8 cellular contexts compared by ENCODE assay signal in the genomic region with DNA sequence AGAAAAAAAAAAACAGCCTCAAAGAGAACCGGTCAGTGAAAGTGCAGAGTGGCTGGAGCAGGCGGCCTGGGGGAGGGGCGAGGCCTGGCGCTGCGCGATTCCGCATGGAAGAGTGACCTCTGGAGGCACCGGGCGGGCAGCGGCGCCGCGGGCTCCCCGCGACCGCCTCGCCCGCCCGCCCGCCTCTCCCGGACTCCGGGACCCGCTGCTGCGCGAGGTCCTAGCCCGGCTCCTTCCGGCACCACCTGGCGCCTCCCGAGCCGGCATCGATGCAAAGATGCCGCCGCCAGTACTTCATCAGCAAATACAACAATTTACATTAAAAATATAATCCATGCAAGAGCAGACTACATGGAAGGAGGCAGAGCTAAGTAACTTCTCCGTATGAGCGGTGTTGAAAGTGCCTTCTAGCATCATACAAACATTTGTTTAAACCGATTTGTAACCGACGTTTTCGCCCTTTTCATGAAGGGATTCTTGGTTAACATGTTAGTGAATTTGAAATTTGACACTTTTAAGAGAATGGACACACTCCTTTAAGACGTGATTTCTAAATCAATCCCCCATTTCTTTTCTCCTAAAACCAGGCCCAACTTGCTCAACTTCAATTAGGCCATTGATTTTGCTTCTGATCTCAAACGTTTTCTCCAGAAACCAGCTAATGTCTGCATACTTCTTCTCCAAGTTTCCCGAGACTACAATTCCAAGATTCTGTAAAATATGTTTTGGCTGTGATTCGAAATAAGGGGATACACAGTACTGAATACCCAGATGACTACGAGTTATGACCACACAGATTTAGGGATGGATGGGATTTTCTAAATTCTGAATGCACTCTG.
DNase-seq lines count a peak whose midpoint lies in the region; ATAC-seq and TF ChIP-seq lines count a peak whose summit lies in the region.

No MANE protein-coding gene starts in this region.

- H3K4me3 ChIP-seq in cardiac fibroblast (replicated peaks in 1 of 2; ENCODE audit: low read depth in 2 of 2, low read length in 2 of 2) (peak overlapping the region; percentile 68 to 81), iPS-20b (ENCODE audit: low read length) (peak overlapping the region; percentile 75), retinal pigment epithelial cell (ENCODE audit: low read length) (peak overlapping the region; percentile 85)

- no peaks in the 10 kb centered on the region for H3K9me3 ChIP-seq in iPS-20b (ENCODE audit: insufficient read depth, low read depth, low read length)

- H3K36me3 ChIP-seq in iPS-20b (ENCODE audit: insufficient read depth, low read depth, low read length) = no peaks in the 10 kb centered on the region

- peak; percentile 73 for DNase-seq in DMS53 (lab: John Stamatoyannopoulos, UW)
- DNase-seq in HuH-7.5 (ENCODE audit: low spot score) = peak; percentile 75
- DNase-seq in SHP77 treated with DMSO at 0.1 percent for 48 hours (lab: John Stamatoyannopoulos, UW) = peak; percentile 66
- DNase-seq in cardiac fibroblast (ENCODE audit: low read depth in 2 of 2) = peak; percentile 83 to 88
- DNase-seq in retinal pigment epithelial cell (ENCODE audit: low read depth) = no peak
- no peak for DNase-seq in NK-92 (lab: John Stamatoyannopoulos, UW; ENCODE audit: unreplicated experiment)

- H3K27me3 ChIP-seq in iPS-20b (ENCODE audit: insufficient read depth, low read length) = peaks cover 50% of the 10 kb centered on the region

- peaks cover 44% of the 10 kb centered on the region for H3K4me1 ChIP-seq in iPS-20b (ENCODE audit: insufficient read depth, low read length)

- ATAC-seq in HG02938 (IDR thresholded peaks at IDR 0.05; ENCODE audit: unreplicated experiment) = no peak

- no peak overlapping the region for H3K27ac ChIP-seq in iPS-20b (ENCODE audit: low read length)

- peak overlapping the region; percentile 68; the same call in 1 of the 2 replicates for H3K9ac ChIP-seq in iPS-20b (ENCODE audit: low read depth, low read length)

- TF ChIP-seq CTCF in cardiac fibroblast (IDR thresholded peaks at IDR 0.05; ENCODE audit: low read depth, low read length) (peak; percentile 31), retinal pigment epithelial cell (conservative IDR thresholded peaks at IDR 0.05; ENCODE audit: low read depth, low read length) (peak; percentile 46)

Comparison
In these comparisons a context has a peak if more than half of its experiments do, and no peak if none do; other contexts are left out.
1. DNase-seq: peak in DMS53 (single experiment), HuH-7.5 (single experiment), SHP77 treated with DMSO at 0.1 percent for 48 hours (single experiment) and cardiac fibroblast (2 of 2); none in retinal pigment epithelial cell (single experiment) and NK-92 (single experiment).
2. Peak in every context shown above with its lines, with median percentiles within 50 percentile points of each other: H3K4me3 ChIP-seq.